In genomic region chr2:241812730-241813079, GRCh38 we compare ENCODE assay signal across 21 cellular contexts. TPM values are rescaled to one million over a fixed set of nuclear protein-coding genes. Genes with fewer than 3 reads are reported as not detected.
DNase-seq lines count a peak whose midpoint lies in the region; ATAC-seq lines count a peak whose summit lies in the region.
"Had no signal": no experiment of that assay in that cellular context is flagged by ENCODE, and none has a peak within 500 bp of the region (broad histone marks: within the 10 kb centered on the region; RNA-seq: fewer than 3 reads in every experiment).

No MANE protein-coding gene starts in this region.

- ATAC-seq in GM21529 (IDR thresholded peaks at IDR 0.05; ENCODE audit: unreplicated experiment) (no peak), GM19351 (IDR thresholded peaks at IDR 0.05; ENCODE audit: unreplicated experiment) (no peak)
- ATAC-seq: activated T-cell treated with anti-CD3 and anti-CD28 coated beads, Interleukin-2, amount 50 U/mL, for 72 hours; HCT116; mucosa of descending colon had no signal

- H2AFZ ChIP-seq in Karpas-422 (ENCODE audit: low read length) = no peak overlapping the region

- H3K27ac Mint-ChIP-seq in activated CD4-positive, alpha-beta T cell treated with anti-CD3 and anti-CD28 coated beads, Interleukin-2, amount 10 ng/mL, durations not matched to agents 24 days and 14 days = no peak overlapping the region
- H3K27ac Mint-ChIP-seq: activated naive CD8-positive, alpha-beta T cell treated with anti-CD3 and anti-CD28 coated beads, Interleukin-2, amount 10 ng/mL, durations not matched to agents 7 days and 5 days; activated T-cell treated with anti-CD3 and anti-CD28 coated beads, Interleukin-2, amount 50 U/mL, for 72 hours had no signal

- no peaks in the 10 kb centered on the region for H3K9me3 Mint-ChIP-seq in activated CD4-positive, alpha-beta T cell treated with anti-CD3 and anti-CD28 coated beads, Interleukin-2, amount 10 ng/mL, durations not matched to agents 24 days and 14 days
- H3K9me3 Mint-ChIP-seq: activated naive CD8-positive, alpha-beta T cell treated with anti-CD3 and anti-CD28 coated beads, Interleukin-2, amount 10 ng/mL, durations not matched to agents 7 days and 5 days; activated T-cell treated with anti-CD3 and anti-CD28 coated beads, Interleukin-2, amount 50 U/mL, for 72 hours; CD8-positive, alpha-beta memory T cell had no signal

- no peaks in the 10 kb centered on the region for H4K20me1 ChIP-seq in Karpas-422 (ENCODE audit: insufficient read depth, low read depth, low read length)

- no peak overlapping the region for H3K4me3 ChIP-seq in Karpas-422 (ENCODE audit: low read length)
- H3K4me3 ChIP-seq: mucosa of descending colon, prostate gland, SJSA1 had no signal

- H3K27me3 Mint-ChIP-seq in activated CD4-positive, alpha-beta T cell treated with anti-CD3 and anti-CD28 coated beads, Interleukin-2, amount 10 ng/mL, durations not matched to agents 24 days and 14 days = no peaks in the 10 kb centered on the region

- no peaks in the 10 kb centered on the region for H3K79me2 ChIP-seq in Karpas-422 (ENCODE audit: low read length)

- no peak overlapping the region for H3K27ac ChIP-seq in Karpas-422 (ENCODE audit: low read length)
- H3K27ac ChIP-seq: prostate gland, SJSA1 had no signal

- no peaks in the 10 kb centered on the region for H3K36me3 ChIP-seq in Karpas-422 (ENCODE audit: insufficient read depth, low read length)
- H3K36me3 ChIP-seq: prostate gland, SJSA1 had no signal

- H3K4me1 ChIP-seq in Karpas-422 (ENCODE audit: low read length) = no peaks in the 10 kb centered on the region
- H3K4me1 ChIP-seq: prostate gland, SJSA1 had no signal

- H3K9me2 ChIP-seq in Karpas-422 (replicated peaks; ENCODE audit: insufficient read depth, low read length) = no peaks in the 10 kb centered on the region

- no peaks in the 10 kb centered on the region for H3K36me3 Mint-ChIP-seq in activated CD4-positive, alpha-beta T cell treated with anti-CD3 and anti-CD28 coated beads, Interleukin-2, amount 10 ng/mL, durations not matched to agents 24 days and 14 days (ENCODE audit: low read depth)
- H3K36me3 Mint-ChIP-seq: activated naive CD8-positive, alpha-beta T cell treated with anti-CD3 and anti-CD28 coated beads, Interleukin-2, amount 10 ng/mL, durations not matched to agents 7 days and 5 days; CD8-positive, alpha-beta memory T cell had no signal

- peaks cover 11% of the 10 kb centered on the region for H3K4me1 Mint-ChIP-seq in activated CD4-positive, alpha-beta T cell treated with anti-CD3 and anti-CD28 coated beads, Interleukin-2, amount 10 ng/mL, durations not matched to agents 24 days and 14 days

- H3K4me3 Mint-ChIP-seq in activated CD4-positive, alpha-beta T cell treated with anti-CD3 and anti-CD28 coated beads, Interleukin-2, amount 10 ng/mL, durations not matched to agents 24 days and 14 days = no peak overlapping the region
- H3K4me3 Mint-ChIP-seq: activated naive CD8-positive, alpha-beta T cell treated with anti-CD3 and anti-CD28 coated beads, Interleukin-2, amount 10 ng/mL, durations not matched to agents 7 days and 5 days; activated T-cell treated with anti-CD3 and anti-CD28 coated beads, Interleukin-2, amount 50 U/mL, for 72 hours had no signal

- no peaks in the 10 kb centered on the region for H3K9me3 ChIP-seq in Karpas-422 (ENCODE audit: low read length)
- H3K9me3 ChIP-seq: mucosa of descending colon, prostate gland, SJSA1 had no signal

- DNase-seq in activated CD4-positive, alpha-beta T cell treated with anti-CD3 and anti-CD28 coated beads, Interleukin-2, amount 10 ng/mL, durations not matched to agents 24 days and 14 days = peak; percentile 51
- no peak for DNase-seq in activated CD4-positive, alpha-beta T cell treated with anti-CD3 and anti-CD28 coated beads, Interleukin-2, amount 50 U/mL, for 1 hour
- peak; percentile 50 for DNase-seq in Karpas-422
- DNase-seq in head of caudate nucleus = peak in 38 of 42 donors; percentile 28 to 85 (median 58)
- peak; percentile 34 for DNase-seq in putamen (ENCODE audit: low spot score)
- DNase-seq in COLO829 (ENCODE audit: low spot score) = no peak
- DNase-seq: ACHN; activated naive CD8-positive, alpha-beta T cell treated with anti-CD3 and anti-CD28 coated beads, Interleukin-2, amount 10 ng/mL, durations not matched to agents 7 days and 5 days; activated T-cell treated with anti-CD3 and anti-CD28 coated beads, Interleukin-2, amount 50 U/mL, for 72 hours; effector memory CD4-positive, alpha-beta T cell; kidney glomerular epithelial cell; NCI-H1694 treated with DMSO at 0.1 percent for 48 hours had no signal

- H3K9ac ChIP-seq in Karpas-422 (ENCODE audit: low read length) = no peak overlapping the region

- no peak overlapping the region for H3K4me2 ChIP-seq in Karpas-422 (ENCODE audit: low read depth, low read length, poor library complexity, severe bottlenecking)

- intact Hi-C loops in activated CD4-positive, alpha-beta T cell treated with anti-CD3 and anti-CD28 coated beads, Interleukin-2, amount 10 ng/mL, durations not matched to agents 24 days and 14 days (cut with micrococcal nuclease) = no loop called here
- intact Hi-C loops in head of caudate nucleus (cut with DNase I) = no loop called here

- no peaks in the 10 kb centered on the region for H3K27me3 ChIP-seq in Karpas-422 (ENCODE audit: low read length)

RNA-seq across cellular contexts. Expression of gene NEU4, which starts 3.7 kb away (rescaled TPM):
- total RNA-seq in activated CD4-positive, alpha-beta T cell treated with anti-CD3 and anti-CD28 coated beads, Interleukin-2, amount 10 ng/mL, durations not matched to agents 24 days and 14 days = 1.0 and 1.2 TPM in 2 replicates
- total RNA-seq in Karpas-422 (2014; rRNA removed; shearing (Covaris generic); ENCODE audit: low replicate concordance) = not detected in 2 replicates
- total RNA-seq: CD8-positive, alpha-beta memory T cell; fibroblast of lung; SJSA1 had no signal

RNA-seq across cellular contexts. Expression of gene GAL3ST2, which starts 36.1 kb away (rescaled TPM):
- 0.52 and 1.2 TPM in 2 replicates for total RNA-seq in activated CD4-positive, alpha-beta T cell treated with anti-CD3 and anti-CD28 coated beads, Interleukin-2, amount 10 ng/mL, durations not matched to agents 24 days and 14 days
- total RNA-seq in Karpas-422 (2014; rRNA removed; shearing (Covaris generic); ENCODE audit: low replicate concordance) = not detected in 2 replicates
- total RNA-seq: SJSA1 had no signal

RNA-seq across cellular contexts. Expression of gene PDCD1, which starts 46.0 kb away (rescaled TPM):
- 79.6 and 83.3 TPM in 2 replicates for total RNA-seq in activated CD4-positive, alpha-beta T cell treated with anti-CD3 and anti-CD28 coated beads, Interleukin-2, amount 10 ng/mL, durations not matched to agents 24 days and 14 days
- 0.07 TPM in 1 of 2 replicates, not detected in the other for total RNA-seq in Karpas-422 (2014; rRNA removed; shearing (Covaris generic); ENCODE audit: low replicate concordance)
- total RNA-seq: fibroblast of lung, NCI-H460, SJSA1 had no signal

RNA-seq across cellular contexts. Expression of gene RTP5, which starts 56.8 kb away (rescaled TPM):
- 0.07 TPM in 1 of 2 replicates, not detected in the other for total RNA-seq in activated CD4-positive, alpha-beta T cell treated with anti-CD3 and anti-CD28 coated beads, Interleukin-2, amount 10 ng/mL, durations not matched to agents 24 days and 14 days
- not detected in 2 replicates for total RNA-seq in Karpas-422 (2014; rRNA removed; shearing (Covaris generic); ENCODE audit: low replicate concordance)
- total RNA-seq: fibroblast of lung, mucosa of descending colon, NCI-H460, SJSA1 had no signal

Comparison
In these comparisons a context has a peak if more than half of its experiments do, and no peak if none do; other contexts are left out.
1. DNase-seq: peak in activated CD4-positive, alpha-beta T cell treated with anti-CD3 and anti-CD28 coated beads, Interleukin-2, amount 10 ng/mL, durations not matched to agents 24 days and 14 days (single experiment), Karpas-422 (single experiment), head of caudate nucleus (38 of 42) and putamen (single experiment); none in activated CD4-positive, alpha-beta T cell treated with anti-CD3 and anti-CD28 coated beads, Interleukin-2, amount 50 U/mL, for 1 hour (single experiment) and COLO829 (single experiment).
2. RNA of gene PDCD1, which starts 46.0 kb away (total RNA-seq): 79.6 to 83.3 TPM in activated CD4-positive, alpha-beta T cell treated with anti-CD3 and anti-CD28 coated beads, Interleukin-2, amount 10 ng/mL, durations not matched to agents 24 days and 14 days; 0.07 TPM in Karpas-422; every median in the first group is over 10 times any median in the second.